8 cellular contexts compared by ENCODE assay signal in genomic region chr18:5295981-5296705, GRCh38. TPM values are rescaled to one million over a fixed set of nuclear protein-coding genes. Genes with fewer than 3 reads are reported as not detected.
A peak's percentile ranks its signal among the peaks of the same experiment; 100 is the strongest.
DNase-seq lines count a peak whose midpoint lies in the region; ATAC-seq, FAIRE-seq and TF ChIP-seq lines count a peak whose summit lies in the region.

No MANE protein-coding gene starts in this region.

- H3K27ac ChIP-seq in endothelial cell of umbilical vein (ENCODE audit: insufficient read depth, low read depth, low read length): peak overlapping the region; percentile 59

- peak overlapping the region; percentile 72 for H3K27ac Mint-ChIP-seq in Caco-2 (ENCODE audit: unreplicated experiment)

- BruUV-seq in Caco-2 (replicated peaks; lab: Mats Ljungman, UMichigan) (no TSS peak), endothelial cell of umbilical vein (replicated peaks; lab: Mats Ljungman, UMichigan) (no TSS peak)

- TF ChIP-seq CTCF in Caco-2 (IDR thresholded peaks at IDR 0.05; ENCODE audit: insufficient read depth in 1 of 2, low read depth in 1 of 2, low read length in 1 of 2, severe bottlenecking in 1 of 2, unreplicated experiment in 1 of 2): no peak
- no peak for TF ChIP-seq CTCF in endothelial cell of umbilical vein (IDR thresholded peaks at IDR 0.05; ENCODE audit: extremely low read depth in 1 of 2, insufficient read depth in 1 of 2, low read depth in 1 of 2, low read length in 2 of 2)

- peak overlapping the region; percentile 60 for H2AFZ ChIP-seq in endothelial cell of umbilical vein (ENCODE audit: low read depth, low read length)

- H3K9me3 ChIP-seq in Caco-2: no peaks in the 10 kb centered on the region
- no peaks in the 10 kb centered on the region for H3K9me3 ChIP-seq in endothelial cell of umbilical vein (replicated peaks; ENCODE audit: control insufficient read depth, insufficient read depth, low read length)

- H3K27me3 Mint-ChIP-seq in Caco-2 (ENCODE audit: insufficient read depth, unreplicated experiment): no peaks in the 10 kb centered on the region

- peak overlapping the region; percentile 75 for H3K4me3 Mint-ChIP-seq in Caco-2 (ENCODE audit: unreplicated experiment)

- CTCF ChIA-PET in Caco-2 (lab: Charles Lee) (interaction anchor here (1.0 kb wide), 1 partner anchor 58 kb away, joined by 3 read pairs; no protein-coding TSS in a partner anchor), endothelial cell of umbilical vein (lab: Charles Lee) (interaction anchor here (0.9 to 3.8 kb wide), 2 partner anchors 58 to 251 kb away, joined by 5 to 25 read pairs; no protein-coding TSS in a partner anchor)

- peaks cover 9% of the 10 kb centered on the region for H3K4me1 Mint-ChIP-seq in Caco-2 (ENCODE audit: low read depth, unreplicated experiment)

- H3K36me3 ChIP-seq in Caco-2 (ENCODE audit: control insufficient read depth, insufficient read depth, low read length): no peaks in the 10 kb centered on the region; the same call in 1 of the 2 replicates
- peaks cover under 1 to 5% of the 10 kb centered on the region in 2 experiments for H3K36me3 ChIP-seq in endothelial cell of umbilical vein (ENCODE audit: control insufficient read depth in 2 of 2, extremely low read depth in 1 of 2, insufficient read depth in 2 of 2, low read length in 2 of 2)

- no peaks in the 10 kb centered on the region for H3K27me3 ChIP-seq in Caco-2 (replicated peaks; ENCODE audit: control insufficient read depth, insufficient read depth, low read length)
- peaks cover 10 to 17% of the 10 kb centered on the region in 2 experiments for H3K27me3 ChIP-seq in endothelial cell of umbilical vein (ENCODE audit: control insufficient read depth in 2 of 2, insufficient read depth in 2 of 2, low read length in 2 of 2)

- TF ChIP-seq POLR2A in endothelial cell of umbilical vein (IDR thresholded peaks at IDR 0.05; ENCODE audit: low read depth, low read length): no peak

- ATAC-seq in GM21381 (IDR thresholded peaks at IDR 0.05; ENCODE audit: unreplicated experiment): peak; percentile 58

- peak overlapping the region; percentile 89 for H3K4me3 ChIP-seq in Caco-2 (ENCODE audit: low read depth, low read length)
- H3K4me3 ChIP-seq in endothelial cell of umbilical vein (replicated peaks in 1 of 3; ENCODE audit: insufficient read depth in 1 of 3, low read depth in 1 of 3, low read length in 3 of 3): peak overlapping the region; percentile 44 to 94 (median 49)

- no peaks in the 10 kb centered on the region for H4K20me1 ChIP-seq in endothelial cell of umbilical vein (replicated peaks; ENCODE audit: control insufficient read depth, extremely low read depth, insufficient read depth, low read length)

- H3K79me2 ChIP-seq in endothelial cell of umbilical vein (ENCODE audit: control insufficient read depth, insufficient read depth, low read length): peaks cover 9% of the 10 kb centered on the region

- intact Hi-C loops in Caco-2 (cut with micrococcal nuclease; ENCODE audit: unreplicated experiment): loop anchor here (1.0 kb wide), 2 partner anchors 58 to 153 kb away; no protein-coding TSS in a partner anchor
- intact Hi-C loops in endothelial cell of umbilical vein (cut with micrococcal nuclease): loop anchor here (1.0 to 2.0 kb wide), 4 partner anchors 58 to 332 kb away; partner anchors contain the start of gene EPB41L3

- H3K4me1 ChIP-seq in Caco-2: 0 out of 2 replicates have a peak, but pooled peaks cover 4% of the 10 kb centered on the region
- H3K4me1 ChIP-seq in endothelial cell of umbilical vein (ENCODE audit: control insufficient read depth, extremely low read depth, insufficient read depth, low read length): peaks cover 17% of the 10 kb centered on the region

- no peaks in the 10 kb centered on the region for H3K9me1 ChIP-seq in endothelial cell of umbilical vein (replicated peaks; ENCODE audit: control insufficient read depth, extremely low read depth, insufficient read depth, low read length)

- no peaks in the 10 kb centered on the region for H3K9me3 Mint-ChIP-seq in Caco-2 (ENCODE audit: unreplicated experiment)

- DNase-seq in Caco-2: peak; percentile 94 to 95
- peak; percentile 89 for DNase-seq in HTR-8/SVneo (ENCODE audit: insufficient read length, low spot score)
- peak; percentile 90 for DNase-seq in NOMO-1 treated with DMSO at 0.1 percent for 48 hours (lab: John Stamatoyannopoulos, UW; ENCODE audit: unreplicated experiment)
- DNase-seq in activated CD8-positive, alpha-beta memory T cell treated with anti-CD3 and anti-CD28 coated beads, Interleukin-2, amount 50 U/mL, for 4 hours: peak; percentile 93
- DNase-seq in endothelial cell of umbilical vein (ENCODE audit: low read depth, low spot score): peak; percentile 97
- DNase-seq in midbrain (lab: John Stamatoyannopoulos, UW): peak; percentile 95
- DNase-seq in stimulated activated CD8-positive, alpha-beta memory T cell treated with anti-CD3 and anti-CD28 coated beads, Interleukin-15, amount 100 ng/mL, for 48 hours (ENCODE audit: low read depth in 2 of 2): peak; percentile 83 to 92

- POLR2A ChIA-PET in Caco-2 (lab: Charles Lee): interaction anchor here (1.6 to 3.9 kb wide), 2 partner anchors 11 to 58 kb away, joined by 5 to 58 read pairs; no protein-coding TSS in a partner anchor
- POLR2A ChIA-PET in endothelial cell of umbilical vein (lab: Charles Lee): interaction anchor here (0.6 to 3.8 kb wide), 2 partner anchors 8 to 59 kb away, joined by 3 to 22 read pairs; no protein-coding TSS in a partner anchor

- FAIRE-seq in HTR-8/SVneo (lab: Jason Lieb, UNC) (no peak), endothelial cell of umbilical vein (lab: Jason Lieb, UNC) (peak; percentile 87)

- dilution Hi-C loops in endothelial cell of umbilical vein (cut with MboI; ENCODE audit: extremely low pct_ligation_motif_present, low sequenced_read_pairs): no loop called here

- H3K36me3 Mint-ChIP-seq in Caco-2 (ENCODE audit: insufficient read depth, unreplicated experiment): peaks cover 23% of the 10 kb centered on the region

- H3K9ac ChIP-seq in endothelial cell of umbilical vein (replicated peaks; ENCODE audit: extremely low read depth, insufficient read depth, low read length): peak overlapping the region; percentile 86

- H3K4me2 ChIP-seq in endothelial cell of umbilical vein (ENCODE audit: insufficient read depth, low read length): peak overlapping the region; percentile 69

TF ChIP-seq in endothelial cell of umbilical vein, 7 proteins besides CTCF, POLR2A, EP300 and RAD21:
- TF ChIP-seq POLR2AphosphoS5 (IDR thresholded peaks at IDR 0.05; ENCODE audit: insufficient read depth, low read depth, low read length) (peak; percentile 60), MAX (IDR thresholded peaks at IDR 0.05; ENCODE audit: insufficient read depth, insufficient read length) (no peak)

RNA-seq across cellular contexts. Expression of gene ZBTB14, which starts 0.6 kb away (rescaled TPM):
- 13.9 and 14.7 TPM in 2 replicates for total RNA-seq in Caco-2 (2022)
- 13.0 and 13.7 TPM in 2 replicates for total RNA-seq in endothelial cell of umbilical vein
- polyA plus RNA-seq in endothelial cell of umbilical vein: 4.2 and 5.5 TPM in 2 replicates
- 7.2 and 8.7 TPM in 2 replicates for polyA plus RNA-seq in endothelial cell of umbilical vein (2011; cell fraction: cytosol; rRNA removed)
- polyA plus RNA-seq in endothelial cell of umbilical vein (2011; cell fraction: nucleus; rRNA removed): 28.0 and 47.8 TPM in 2 replicates
- polyA plus RNA-seq in endothelial cell of umbilical vein (2012): 7.1 and 8.5 TPM in 2 replicates
- 9.3 and 10.6 TPM in 2 replicates for polyA minus RNA-seq in endothelial cell of umbilical vein
- polyA minus RNA-seq in endothelial cell of umbilical vein (2011; cell fraction: cytosol; rRNA and poly(A)+ RNA removed): 5.9 TPM
- 9.2 and 13.0 TPM in 2 replicates for polyA minus RNA-seq in endothelial cell of umbilical vein (2011; cell fraction: nucleus; rRNA and poly(A)+ RNA removed)

Comparison
In these comparisons a context has a peak if more than half of its experiments do, and no peak if none do; other contexts are left out.
1. Peak in every context shown above with its lines: DNase-seq, ATAC-seq, H3K4me3 ChIP-seq and H3K27ac ChIP-seq.